ENCODE assay signal across 5 cellular contexts in genomic region chr2:230968314-230968713, GRCh38. TPM values are rescaled to one million over a fixed set of nuclear protein-coding genes. Genes with fewer than 3 reads are reported as not detected.
"Had no signal": no experiment of that assay in that cellular context is flagged by ENCODE, and none has a peak within 500 bp of the region (broad histone marks: within the 10 kb centered on the region; RNA-seq: fewer than 3 reads in every experiment).

No MANE protein-coding gene starts in this region.

RNA-seq across cellular contexts. Expression of gene SPATA3, which starts 27.6 kb away (rescaled TPM):
- total RNA-seq: GM23338, H1, H9, HT-29 had no signal
- polyA plus RNA-seq: GM23338, H1, IgD-negative memory B cell had no signal

RNA-seq across cellular contexts. Expression of gene GPR55, which starts 43.3 kb away (rescaled TPM):
- total RNA-seq: GM23338, H1, H9, HT-29 had no signal
- polyA plus RNA-seq: GM23338, H1 had no signal
